Comparison of ENCODE assay signal across 12 cellular contexts in genomic region chr3:134253475-134254231, GRCh38. TPM values are rescaled to one million over a fixed set of nuclear protein-coding genes. Genes with fewer than 3 reads are reported as not detected.
DNase-seq lines count a peak whose midpoint lies in the region; ATAC-seq and TF ChIP-seq lines count a peak whose summit lies in the region.
"Had no signal": no experiment of that assay in that cellular context is flagged by ENCODE, and none has a peak within 500 bp of the region (broad histone marks: within the 10 kb centered on the region; RNA-seq: fewer than 3 reads in every experiment).

No MANE protein-coding gene starts in this region.

- H3K36me3 Mint-ChIP-seq in CD4-positive, CD25-positive, alpha-beta regulatory T cell, result no peaks in the 10 kb centered on the region
- H3K36me3 Mint-ChIP-seq in WTC11 (no peaks in the 10 kb centered on the region), mesothelial cell of epicardium (no peaks in the 10 kb centered on the region)

- no peaks in the 10 kb centered on the region for H3K9me2 ChIP-seq in GM23248 (ENCODE audit: insufficient read depth)
- H3K9me2 ChIP-seq: SK-N-SH had no signal

- no peak overlapping the region for H3K4me2 ChIP-seq in GM23248 (ENCODE audit: unreplicated experiment)
- H3K4me2 ChIP-seq: SK-N-SH had no signal

- CTCF ChIA-PET in WTC11 (lab: Charles Lee), result no interaction called here

- H3K9ac ChIP-seq in GM23248, result no peak overlapping the region
- H3K9ac ChIP-seq: SK-N-SH had no signal

- peaks cover 0 to 1% (median 0%) of the 10 kb centered on the region in 7 donors for H3K9me3 Mint-ChIP-seq in CD4-positive, CD25-positive, alpha-beta regulatory T cell
- no peaks in the 10 kb centered on the region for H3K9me3 Mint-ChIP-seq in WTC11
- no peaks in the 10 kb centered on the region for H3K9me3 Mint-ChIP-seq in mesothelial cell of epicardium

- no peak for ATAC-seq in CD4-positive, CD25-positive, alpha-beta regulatory T cell (ENCODE audit: low read depth in 2 of 2)
- ATAC-seq in WTC11 (no peak), GM21717 (IDR thresholded peaks at IDR 0.05; ENCODE audit: unreplicated experiment) (no peak), HG03196 (IDR thresholded peaks at IDR 0.05; ENCODE audit: unreplicated experiment) (no peak), HG03460 (IDR thresholded peaks at IDR 0.05; ENCODE audit: unreplicated experiment) (no peak)
- ATAC-seq: activated CD8-positive, alpha-beta T cell treated with anti-CD3 and anti-CD28 coated beads, Interleukin-2, amount 10 ng/mL, durations not matched to agents 7 days and 5 days had no signal

- intact Hi-C loops in posterior cingulate gyrus (cut with DNase I), result loop anchor here (5.0 kb wide), 1 partner anchor 119 kb away; the partner anchor contains the start of gene AMOTL2

- no peak for TF ChIP-seq CTCF in WTC11 (IDR thresholded peaks at IDR 0.05)
- no peak for TF ChIP-seq CTCF in mesothelial cell of epicardium (IDR thresholded peaks at IDR 0.05; ENCODE audit: unreplicated experiment)

- no peaks in the 10 kb centered on the region for H3K36me3 ChIP-seq in CD4-positive, CD25-positive, alpha-beta regulatory T cell (ENCODE audit: control insufficient read depth, insufficient read depth, low read length)
- H3K36me3 ChIP-seq in GM23248 (ENCODE audit: low read depth), result no peaks in the 10 kb centered on the region

- peaks cover 8% of the 10 kb centered on the region for H3K4me1 ChIP-seq in CD4-positive, CD25-positive, alpha-beta regulatory T cell (ENCODE audit: control insufficient read depth, insufficient read depth, low read length, poor library complexity, severe bottlenecking)
- peaks cover 11% of the 10 kb centered on the region; the same call in 1 of the 2 replicates for H3K4me1 ChIP-seq in GM23248 (ENCODE audit: insufficient read depth)

- H3F3A ChIP-seq in GM23248 (ENCODE audit: insufficient read depth), result peaks cover 17% of the 10 kb centered on the region; the same call in 1 of the 2 replicates

- no peak overlapping the region for H3K27ac ChIP-seq in CD4-positive, CD25-positive, alpha-beta regulatory T cell (ENCODE audit: insufficient read depth, low read length, poor library complexity, severe bottlenecking)
- H3K27ac ChIP-seq in GM23248, result no peak overlapping the region

- H3K27me3 Mint-ChIP-seq in CD4-positive, CD25-positive, alpha-beta regulatory T cell, result peaks cover 17% of the 10 kb centered on the region
- H3K27me3 Mint-ChIP-seq in WTC11 (ENCODE audit: low read depth), result no peaks in the 10 kb centered on the region
- no peaks in the 10 kb centered on the region for H3K27me3 Mint-ChIP-seq in mesothelial cell of epicardium (ENCODE audit: low read depth)

- peak overlapping the region; percentile 52 to 65 (median 60) for H3K4me3 Mint-ChIP-seq in CD4-positive, CD25-positive, alpha-beta regulatory T cell
- H3K4me3 Mint-ChIP-seq in WTC11 (no peak overlapping the region), mesothelial cell of epicardium (no peak overlapping the region)
- H3K4me3 Mint-ChIP-seq: activated CD8-positive, alpha-beta T cell treated with anti-CD3 and anti-CD28 coated beads, Interleukin-2, amount 10 ng/mL, durations not matched to agents 7 days and 5 days had no signal

- no peaks in the 10 kb centered on the region for H3K9me3 ChIP-seq in CD4-positive, CD25-positive, alpha-beta regulatory T cell (ENCODE audit: control insufficient read depth in 2 of 2, low read length in 2 of 2)
- no peaks in the 10 kb centered on the region for H3K9me3 ChIP-seq in GM23248 (ENCODE audit: low read depth)
- H3K9me3 ChIP-seq: SK-N-SH had no signal

- no peak overlapping the region for H2AFZ ChIP-seq in GM23248

- peaks cover 21% of the 10 kb centered on the region for H3K79me2 ChIP-seq in GM23248 (ENCODE audit: insufficient read depth)

- WGBS in GM23248 (ENCODE audit: low coverage in 1 of 2, low lambda C conversion rate in 2 of 2, missing lambda C conversion rate in 2 of 2), 2 experiments, result 94 to 96% methylated on average over 2 of the region's 2 CpGs

- H3K4me1 Mint-ChIP-seq in CD4-positive, CD25-positive, alpha-beta regulatory T cell, result peaks cover 13 to 36% (median 18%) of the 10 kb centered on the region in 4 donors
- H3K4me1 Mint-ChIP-seq in WTC11 (peaks cover 44% of the 10 kb centered on the region), mesothelial cell of epicardium (peaks cover 24% of the 10 kb centered on the region)

- in situ Hi-C loops in GM23248 (cut with MboI), result no loop called here

- peaks cover 3% of the 10 kb centered on the region for H3K27me3 ChIP-seq in CD4-positive, CD25-positive, alpha-beta regulatory T cell (ENCODE audit: control insufficient read depth, insufficient read depth, low read length)
- no peaks in the 10 kb centered on the region for H3K27me3 ChIP-seq in GM23248 (replicated peaks; ENCODE audit: insufficient read depth)

- no peak overlapping the region for H3K4me3 ChIP-seq in CD4-positive, CD25-positive, alpha-beta regulatory T cell (ENCODE audit: low read depth, low read length)
- H3K4me3 ChIP-seq in GM23248, result no peak overlapping the region

- H3K27ac Mint-ChIP-seq in CD4-positive, CD25-positive, alpha-beta regulatory T cell, result peak overlapping the region; percentile 1 to 79 (median 33)
- H3K27ac Mint-ChIP-seq in WTC11 (peak overlapping the region; percentile 78), mesothelial cell of epicardium (peak overlapping the region; percentile 14)
- H3K27ac Mint-ChIP-seq: activated CD8-positive, alpha-beta T cell treated with anti-CD3 and anti-CD28 coated beads, Interleukin-2, amount 10 ng/mL, durations not matched to agents 7 days and 5 days had no signal

- POLR2A ChIA-PET in WTC11 (lab: Charles Lee), result interaction anchor here (0.9 kb wide), 1 partner anchor 113 kb away, joined by 3 read pairs; no protein-coding TSS in a partner anchor

- DNase-seq in CD4-positive, CD25-positive, alpha-beta regulatory T cell, result no peak
- DNase-seq in GM23248 (peak; percentile 9), WTC11 (ENCODE audit: low spot score) (no peak), mesothelial cell of epicardium (ENCODE audit: low spot score in 2 of 2, unreplicated experiment in 2 of 2) (no peak), posterior cingulate gyrus (no peak)
- DNase-seq: activated CD8-positive, alpha-beta T cell treated with anti-CD3 and anti-CD28 coated beads, Interleukin-2, amount 10 ng/mL, durations not matched to agents 7 days and 5 days; NCI-H1105; NCI-H526; SK-N-SH had no signal

- H4K20me1 ChIP-seq in GM23248 (ENCODE audit: insufficient read depth), result no peaks in the 10 kb centered on the region

TF ChIP-seq in WTC11, 78 proteins besides CTCF, POLR2A, EP300 and RAD21:
- TF ChIP-seq GTF2I (CRISPR knock-in tag; conservative IDR thresholded peaks at IDR 0.05) (peak; percentile 72), ZNF532 (CRISPR knock-in tag; IDR thresholded peaks at IDR 0.05; ENCODE audit: borderline replicate concordance) (no peak)

RNA-seq across cellular contexts. Expression of gene RYK, which starts 3.0 kb away (rescaled TPM):
- total RNA-seq in CD4-positive, CD25-positive, alpha-beta regulatory T cell, result 35.2 TPM
- polyA plus RNA-seq in CD4-positive, CD25-positive, alpha-beta regulatory T cell, result 1 to 10 TPM; 5.6 to 7.9 (median 7.0) TPM
- 93.7 and 100 TPM in 2 replicates for total RNA-seq in GM23248 (2014; rRNA removed; shearing (Covaris generic))
- polyA plus RNA-seq in GM23248 (2016; fragmentation: Nextera tagmentation; extraction: Ambion mirVana), result 22.3 and 22.8 TPM in 2 replicates
- total RNA-seq in WTC11 (2021), result 46.1 to 54.2 TPM (median 48.5 TPM) in 3 replicates
- total RNA-seq in mesothelial cell of epicardium, result 93.1 to 103 TPM (median 100 TPM) in 3 replicates

Comparison
In these comparisons a context has a peak if more than half of its experiments do, and no peak if none do; other contexts are left out.
1. H3K27ac Mint-ChIP-seq: peak in every context shown above with its lines; median percentile 78 in WTC11; 33 in CD4-positive, CD25-positive, alpha-beta regulatory T cell; 14 in mesothelial cell of epicardium.
2. H3K4me3 Mint-ChIP-seq: peak in CD4-positive, CD25-positive, alpha-beta regulatory T cell (4 of 4); none in WTC11 (single experiment) and mesothelial cell of epicardium (single experiment).